11 cellular contexts compared by ENCODE assay signal in the genomic region with DNA sequence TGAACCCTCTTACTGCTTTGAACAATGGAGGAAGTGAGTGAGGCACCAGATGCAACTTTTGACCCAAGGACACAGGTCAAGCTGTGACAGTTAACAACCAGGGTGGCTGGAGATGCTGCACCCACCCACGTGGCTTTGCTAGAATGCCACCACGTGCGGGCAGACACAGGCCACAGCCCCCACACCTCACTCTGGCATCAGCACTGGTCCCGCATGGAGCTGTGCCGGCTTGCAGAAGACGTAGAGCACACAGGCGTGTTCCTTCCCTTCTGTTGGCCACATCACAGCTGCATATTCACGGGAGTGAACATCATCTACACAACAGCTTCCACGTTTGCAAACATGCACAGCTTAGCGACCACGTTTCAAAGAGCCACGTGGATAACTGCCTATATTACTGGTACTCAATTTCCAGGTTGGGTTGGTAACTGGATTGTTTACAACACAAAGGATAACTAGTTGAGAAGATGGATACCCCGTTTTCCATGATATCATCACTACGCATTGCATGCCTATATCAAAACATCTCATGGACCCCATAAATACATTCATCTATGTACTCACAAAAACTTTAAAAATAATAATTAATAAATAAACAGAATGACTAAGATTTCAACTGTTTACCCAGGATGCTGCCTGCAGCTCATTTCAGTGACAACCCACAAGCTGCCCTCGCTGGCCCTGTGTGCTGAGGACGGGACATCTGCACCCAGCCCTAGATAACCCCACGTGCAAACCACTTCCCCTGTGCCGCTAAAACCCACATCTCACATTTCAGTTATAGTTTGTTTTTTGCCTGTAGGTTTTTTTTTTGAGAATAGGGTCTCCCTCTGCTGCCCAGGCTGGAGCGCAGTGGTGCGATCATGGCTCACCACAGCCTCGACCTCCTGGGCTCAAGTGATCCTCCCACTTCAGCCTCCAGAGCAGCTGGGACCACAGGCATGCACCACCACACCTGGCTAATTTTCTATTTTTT.
DNase-seq lines count a peak whose midpoint lies in the region; ATAC-seq and TF ChIP-seq lines count a peak whose summit lies in the region.
"Had no signal": no experiment of that assay in that cellular context is flagged by ENCODE, and none has a peak within 500 bp of the region (broad histone marks: within the 10 kb centered on the region; RNA-seq: fewer than 3 reads in every experiment).

No MANE protein-coding gene starts in this region.

- no peak for TF ChIP-seq CTCF in heart left ventricle (IDR thresholded peaks at IDR 0.05)

- H3K9me3 ChIP-seq in duodenal mucosa (ENCODE audit: control insufficient read depth in 1 of 2, low read length in 2 of 2) (no peaks in the 10 kb centered on the region), heart left ventricle (no peaks in the 10 kb centered on the region)
- H3K9me3 ChIP-seq: testis had no signal

- peaks cover 0 to 11% of the 10 kb centered on the region in 2 donors for H3K36me3 ChIP-seq in duodenal mucosa (ENCODE audit: control insufficient read depth in 1 of 2, insufficient read depth in 2 of 2, low read length in 2 of 2)
- no peaks in the 10 kb centered on the region for H3K36me3 ChIP-seq in heart left ventricle

- 73 to 83% (median 81%) methylated on average over 20 to 21 of the region's 21 CpGs for WGBS in heart left ventricle, 4 donors

- TF ChIP-seq POLR2A in heart left ventricle (IDR thresholded peaks at IDR 0.05), result no peak

- H3K9ac ChIP-seq in duodenal mucosa (ENCODE audit: low read depth in 1 of 2, low read length in 2 of 2), result no peak overlapping the region

- intact Hi-C loops in heart left ventricle (cut with DNase I), result loop anchor here in 1 of 10 donors (5.0 kb wide), 2 partner anchors 34 to 129 kb away; no protein-coding TSS in a partner anchor

- peaks cover 66 to 71% of the 10 kb centered on the region in 2 donors for H3K4me1 ChIP-seq in duodenal mucosa (ENCODE audit: control insufficient read depth in 1 of 2, insufficient read depth in 2 of 2, low read length in 2 of 2)
- peaks cover 7 to 98% (median 89%) of the 10 kb centered on the region in 12 donors for H3K4me1 ChIP-seq in heart left ventricle

- H3K4me3 ChIP-seq in duodenal mucosa (ENCODE audit: low read depth in 1 of 2, low read length in 2 of 2) (peak overlapping the region; percentile 4 to 42), heart left ventricle (peak overlapping the region in 1 of 12 donors; percentile 22)
- H3K4me3 ChIP-seq: testis had no signal

- no peak for ATAC-seq in heart left ventricle

- H3K27ac ChIP-seq in duodenal mucosa (ENCODE audit: low read depth, low read length) (no peak overlapping the region), heart left ventricle (peak overlapping the region in 3 of 12 donors; percentile 12 to 59 (median 31))
- H3K27ac ChIP-seq: testis had no signal

- DNase-seq in SIG-M5 treated with dmso at 0.1 percent for 504 hours (lab: John Stamatoyannopoulos, UW; ENCODE audit: unreplicated experiment) (peak; percentile 30), SIG-M5 (lab: John Stamatoyannopoulos, UW) (no peak), T-helper 22 cell (ENCODE audit: low read depth) (peak; percentile 55), iPS-NIHi11 (ENCODE audit: low spot score) (no peak), heart left ventricle (no peak), NCI-H2029 treated with DMSO at 0.1 percent for 48 hours (lab: John Stamatoyannopoulos, UW) (no peak)
- DNase-seq in stimulated activated naive CD4-positive, alpha-beta T cell treated with Interleukin-2 at 50 U/mL for 16 hours (lab: John Stamatoyannopoulos, UW), result peak; percentile 16
- DNase-seq: H7, NCI-H748 treated with DMSO at 0.1 percent for 48 hours had no signal

- H3K27me3 ChIP-seq in duodenal mucosa (ENCODE audit: control insufficient read depth in 1 of 2, insufficient read depth in 2 of 2, low read length in 2 of 2) (no peaks in the 10 kb centered on the region), heart left ventricle (no peaks in the 10 kb centered on the region)
- H3K27me3 ChIP-seq: testis had no signal

Comparison
In these comparisons a context has a peak if more than half of its experiments do, and no peak if none do; other contexts are left out.
1. DNase-seq: peak in SIG-M5 treated with dmso at 0.1 percent for 504 hours (single experiment), T-helper 22 cell (single experiment) and stimulated activated naive CD4-positive, alpha-beta T cell treated with Interleukin-2 at 50 U/mL for 16 hours (single experiment); none in SIG-M5 (single experiment), iPS-NIHi11 (single experiment), heart left ventricle (0 of 5) and NCI-H2029 treated with DMSO at 0.1 percent for 48 hours (single experiment).